In genomic region chr7:115526272-115526671, GRCh38 we compare ENCODE assay signal across 21 cellular contexts.
"Had no signal": no experiment of that assay in that cellular context is flagged by ENCODE, and none has a peak within 500 bp of the region (broad histone marks: within the 10 kb centered on the region; RNA-seq: fewer than 3 reads in every experiment).

No MANE protein-coding gene starts in this region.

- H3K4me3 ChIP-seq: gastrocnemius medialis, left lung, prostate gland, right atrium auricular region, tibial artery had no signal

- H3K4me1 ChIP-seq: gastrocnemius medialis, left lung, prostate gland, right atrium auricular region, tibial artery had no signal

- FAIRE-seq: endometrium had no signal

- DNase-seq: activated CD4-positive, alpha-beta T cell treated with anti-CD3 and anti-CD28 coated beads for 48 hours; activated CD4-positive, CD25-positive, alpha-beta regulatory T cell; activated CD8-positive, alpha-beta T cell treated with anti-CD3 and anti-CD28 coated beads for 36 hours; activated naive CD4-positive, alpha-beta T cell; activated naive CD8-positive, alpha-beta T cell treated with anti-CD3 and anti-CD28 coated beads, Interleukin-2, amount 10 ng/mL, durations not matched to agents 7 days and 5 days; activated T-cell treated with anti-CD3 and anti-CD28 coated beads, Interleukin-2, amount 50 U/mL, for 1 hour; caudate nucleus; gastrocnemius medialis; head of caudate nucleus; kidney; left lung; midbrain; stimulated activated naive CD8-positive, alpha-beta T cell treated with anti-CD3 and anti-CD28 coated beads, Interleukin-15, Interleukin-2, amounts not matched to agents 100 U/mL and 50 U/mL, for 24 hours; substantia nigra; T-helper 1 cell; T-helper 9 cell; tibial artery had no signal

- H3K36me3 ChIP-seq: gastrocnemius medialis, left lung, prostate gland, right atrium auricular region, tibial artery had no signal

- ATAC-seq: activated CD8-positive, alpha-beta T cell treated with anti-CD3 and anti-CD28 coated beads for 36 hours; activated T-helper 17 cell treated with anti-CD3 and anti-CD28 coated beads, Interleukin-2, amount 50 U/mL, for 72 hours; gastrocnemius medialis; left lung; stimulated activated naive CD8-positive, alpha-beta T cell treated with anti-CD3 and anti-CD28 coated beads, Interleukin-15, Interleukin-2, amounts not matched to agents 100 U/mL and 50 U/mL, for 24 hours had no signal

- H3K27me3 ChIP-seq: gastrocnemius medialis, left lung, right atrium auricular region, tibial artery had no signal

- H3K9me3 ChIP-seq: gastrocnemius medialis, prostate gland had no signal

- H3K27ac ChIP-seq: gastrocnemius medialis, left lung, prostate gland, right atrium auricular region, tibial artery had no signal
